Comparison of ENCODE assay signal across 8 cellular contexts in the genomic region with DNA sequence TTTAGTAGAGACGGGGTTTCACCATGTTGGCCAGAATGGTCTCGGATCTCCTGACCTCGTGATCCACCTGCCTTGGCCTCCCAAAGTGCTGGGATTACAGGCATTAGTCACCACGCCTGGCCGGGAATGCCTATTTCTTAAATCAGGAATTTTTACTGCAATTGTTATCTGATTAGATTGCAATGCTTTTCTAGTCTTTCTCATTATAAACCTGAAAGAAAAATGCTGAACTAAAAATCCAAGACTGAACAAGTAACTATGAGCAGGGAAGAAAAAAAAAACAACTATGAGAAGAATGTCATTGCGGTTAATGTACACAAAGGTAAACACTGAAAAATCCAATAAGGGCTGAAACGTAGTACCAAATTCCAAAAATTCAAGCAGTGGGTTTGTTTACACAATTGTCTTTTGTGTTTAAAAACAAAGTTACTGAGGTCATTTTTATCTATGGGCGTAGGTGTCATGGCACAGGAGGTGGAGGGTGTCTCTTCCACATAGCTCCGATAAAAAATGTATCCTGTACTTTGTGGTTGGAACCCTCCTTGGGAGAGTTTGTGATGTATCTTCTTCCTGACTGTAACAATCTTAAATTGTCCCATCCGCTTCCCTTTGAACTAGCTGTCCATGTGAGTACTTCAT. TPM values are rescaled to one million over a fixed set of nuclear protein-coding genes. Genes with fewer than 3 reads are reported as not detected.
DNase-seq lines count a peak whose midpoint lies in the region; ATAC-seq, FAIRE-seq and TF ChIP-seq lines count a peak whose summit lies in the region.

No MANE protein-coding gene starts in this region.

- POLR2A ChIA-PET in naive thymus-derived CD4-positive, alpha-beta T cell (lab: Charles Lee) = interaction anchor here (0.8 to 7.6 kb wide), 6 partner anchors 11 to 141 kb away, joined by 3 to 76 read pairs (median 4); partner anchors contain the start of gene TMEM156

- intact Hi-C loops in CD14-positive monocyte (cut with micrococcal nuclease) = loop anchor here in 1 of 2 donors (10.0 kb wide), 1 partner anchor 58 kb away; no protein-coding TSS in a partner anchor
- intact Hi-C loops in naive thymus-derived CD4-positive, alpha-beta T cell (cut with micrococcal nuclease) = loop anchor here (5.0 to 10.0 kb wide), 4 partner anchors 186 to 1014 kb away; partner anchors contain the start of genes N4BP2 (in 2 of the 2) and TLR6 (in 1 of the 2)

- H3K4me3 ChIP-seq in bronchial epithelial cell (ENCODE audit: low read depth, low read length) = no peak overlapping the region
- peak overlapping the region; percentile 68 for H3K4me3 ChIP-seq in naive thymus-derived CD4-positive, alpha-beta T cell (ENCODE audit: low read length)

- H3K27ac Mint-ChIP-seq in CD14-positive monocyte = peak overlapping the region; percentile 87 to 95 (median 90)
- H3K27ac Mint-ChIP-seq in naive thymus-derived CD4-positive, alpha-beta T cell = peak overlapping the region; percentile 66 to 99 (median 93)

- DNase-seq in CD14-positive monocyte (ENCODE audit: low spot score) = no peak
- DNase-seq in LHCN-M2 (ENCODE audit: low read depth) = peak; percentile 49
- peak; percentile 71 for DNase-seq in bronchial epithelial cell (ENCODE audit: low read depth)
- DNase-seq in naive thymus-derived CD4-positive, alpha-beta T cell = no peak
- no peak for DNase-seq in NOMO-1 treated with dmso at 0.1 percent for 144 hours (lab: John Stamatoyannopoulos, UW; ENCODE audit: unreplicated experiment)
- DNase-seq in NCI-H187 (lab: John Stamatoyannopoulos, UW) = no peak
- no peak for DNase-seq in cortex of kidney (lab: John Stamatoyannopoulos, UW)

- FAIRE-seq in bronchial epithelial cell (lab: Jason Lieb, UNC) = no peak

- H3K9me3 ChIP-seq in naive thymus-derived CD4-positive, alpha-beta T cell (ENCODE audit: control insufficient read depth in 2 of 3, low read length in 3 of 3) = no peaks in the 10 kb centered on the region

- no peak for ATAC-seq in naive thymus-derived CD4-positive, alpha-beta T cell
- no peak for ATAC-seq in GM21360 (IDR thresholded peaks at IDR 0.05; ENCODE audit: unreplicated experiment)

- H3K36me3 Mint-ChIP-seq in CD14-positive monocyte = no peaks in the 10 kb centered on the region
- H3K36me3 Mint-ChIP-seq in naive thymus-derived CD4-positive, alpha-beta T cell = peaks cover 0 to 14% (median 0%) of the 10 kb centered on the region in 5 donors

- H3K27ac ChIP-seq in naive thymus-derived CD4-positive, alpha-beta T cell (ENCODE audit: low read depth, low read length) = peak overlapping the region; percentile 82

- no peaks in the 10 kb centered on the region for H3K36me3 ChIP-seq in bronchial epithelial cell (ENCODE audit: control insufficient read depth, insufficient read depth, low read length)
- no peaks in the 10 kb centered on the region for H3K36me3 ChIP-seq in naive thymus-derived CD4-positive, alpha-beta T cell (ENCODE audit: control insufficient read depth in 2 of 3, insufficient read depth in 3 of 3, low read length in 3 of 3)

- H3K4me1 ChIP-seq in naive thymus-derived CD4-positive, alpha-beta T cell (ENCODE audit: control insufficient read depth in 2 of 2, insufficient read depth in 2 of 2, low read length in 2 of 2) = peaks cover 25% of the 10 kb centered on the region in 2 donors

- no peaks in the 10 kb centered on the region for H3K9me3 Mint-ChIP-seq in CD14-positive monocyte
- H3K9me3 Mint-ChIP-seq in naive thymus-derived CD4-positive, alpha-beta T cell = no peaks in the 10 kb centered on the region

- peaks cover 46% of the 10 kb centered on the region for H3K4me1 Mint-ChIP-seq in CD14-positive monocyte
- peaks cover 17 to 51% (median 47%) of the 10 kb centered on the region in 7 donors for H3K4me1 Mint-ChIP-seq in naive thymus-derived CD4-positive, alpha-beta T cell

- no peaks in the 10 kb centered on the region for H3K27me3 ChIP-seq in bronchial epithelial cell (ENCODE audit: control insufficient read depth, insufficient read depth, low read length)
- no peaks in the 10 kb centered on the region for H3K27me3 ChIP-seq in naive thymus-derived CD4-positive, alpha-beta T cell (ENCODE audit: control insufficient read depth in 2 of 2, insufficient read depth in 2 of 2, low read length in 2 of 2)

- CTCF ChIA-PET in naive thymus-derived CD4-positive, alpha-beta T cell (lab: Charles Lee) = interaction anchor here (0.9 to 1.2 kb wide), 2 partner anchors 11 to 13 kb away, joined by 3 read pairs; no protein-coding TSS in a partner anchor

- TF ChIP-seq CTCF in CD14-positive monocyte (IDR thresholded peaks at IDR 0.05) (no peak), bronchial epithelial cell (IDR thresholded peaks at IDR 0.05; ENCODE audit: insufficient read depth, low read length, severe bottlenecking) (no peak)

- H3K27me3 Mint-ChIP-seq in CD14-positive monocyte (ENCODE audit: low read depth in 3 of 3) = no peaks in the 10 kb centered on the region
- no peaks in the 10 kb centered on the region for H3K27me3 Mint-ChIP-seq in naive thymus-derived CD4-positive, alpha-beta T cell

- H3K4me3 Mint-ChIP-seq in CD14-positive monocyte = peak overlapping the region; percentile 79 to 84
- peak overlapping the region; percentile 86 to 97 (median 91) for H3K4me3 Mint-ChIP-seq in naive thymus-derived CD4-positive, alpha-beta T cell

RNA-seq across cellular contexts. Expression of gene TMEM156, which starts 11.0 kb away (rescaled TPM):
- polyA plus RNA-seq in CD14-positive monocyte = 1 to 10 TPM in 1 of 2 donors, under 1 TPM in 1; 0.31 to 1.1 TPM
- total RNA-seq in LHCN-M2 (2014; rRNA removed) (0.77 and 0.86 TPM in 2 replicates), bronchial epithelial cell (2.0 and 3.4 TPM in 2 replicates)
- 0.70 TPM for polyA plus RNA-seq in LHCN-M2 (2012)
- total RNA-seq in naive thymus-derived CD4-positive, alpha-beta T cell = 10 to 100 TPM in 2 of 5 experiments, 1 to 10 TPM in 3; 8.6 to 36.4 (median 9.4) TPM
- 10 to 100 TPM; 16.6 to 37.0 TPM for polyA plus RNA-seq in naive thymus-derived CD4-positive, alpha-beta T cell

RNA-seq across cellular contexts. Expression of gene KLHL5, which starts 18.9 kb away (rescaled TPM):
- polyA plus RNA-seq in CD14-positive monocyte = 10 to 100 TPM; 16.7 to 32.2 TPM
- total RNA-seq in LHCN-M2 (2014; rRNA removed) (48.6 and 52.1 TPM in 2 replicates), bronchial epithelial cell (84.6 and 121 TPM in 2 replicates)
- polyA plus RNA-seq in LHCN-M2 (2012) = 54.3 TPM
- total RNA-seq in naive thymus-derived CD4-positive, alpha-beta T cell = 10 to 100 TPM; 17.8 to 56.7 (median 28.0) TPM
- polyA plus RNA-seq in naive thymus-derived CD4-positive, alpha-beta T cell = 1 to 10 TPM; 8.7 to 9.3 TPM

Comparison
In these comparisons a context has a peak if more than half of its experiments do, and no peak if none do; other contexts are left out.
1. DNase-seq: peak in LHCN-M2 (single experiment) and bronchial epithelial cell (single experiment); none in CD14-positive monocyte (single experiment), naive thymus-derived CD4-positive, alpha-beta T cell (0 of 9), NOMO-1 treated with dmso at 0.1 percent for 144 hours (single experiment), NCI-H187 (0 of 2) and cortex of kidney (single experiment).